Comparison of ENCODE assay signal across 8 cellular contexts in the genomic region with DNA sequence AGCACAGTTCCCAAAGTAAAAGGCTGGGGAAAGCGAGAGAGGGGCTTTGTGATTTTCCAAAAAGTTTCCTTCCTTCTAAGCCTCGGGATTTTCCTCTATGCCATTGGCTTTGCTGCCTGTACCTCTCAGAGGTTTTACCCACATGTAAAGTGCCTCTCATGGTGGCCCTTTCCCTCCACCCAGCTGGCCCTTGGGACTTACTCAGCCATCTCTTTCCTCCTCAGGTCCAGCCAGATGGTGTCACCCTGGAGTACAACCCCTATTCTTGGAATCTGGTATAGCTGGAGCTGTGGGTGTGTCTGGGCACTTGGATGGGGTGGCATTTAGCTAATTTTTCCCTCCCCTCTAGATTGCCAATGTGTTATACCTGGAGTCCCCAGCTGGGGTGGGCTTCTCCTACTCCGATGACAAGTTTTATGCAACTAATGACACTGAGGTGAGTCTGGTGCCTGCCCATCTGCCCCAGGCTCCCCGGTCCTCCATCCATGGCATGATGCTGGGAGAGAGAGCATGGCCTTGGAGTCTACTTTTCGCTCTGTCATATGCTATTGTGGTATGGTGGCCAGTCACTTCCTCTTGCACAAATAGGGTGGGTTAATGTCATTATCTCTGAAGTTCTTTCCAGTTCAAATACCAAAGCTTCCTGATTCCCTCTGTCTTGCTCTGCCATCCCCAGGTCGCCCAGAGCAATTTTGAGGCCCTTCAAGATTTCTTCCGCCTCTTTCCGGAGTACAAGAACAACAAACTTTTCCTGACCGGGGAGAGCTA. TPM values are rescaled to one million over a fixed set of nuclear protein-coding genes. Genes with fewer than 3 reads are reported as not detected.
DNase-seq lines count a peak whose midpoint lies in the region; ATAC-seq and TF ChIP-seq lines count a peak whose summit lies in the region.

No MANE protein-coding gene starts in this region.

- no peak for TF ChIP-seq POLR2A in Peyer's patch (IDR thresholded peaks at IDR 0.05)

- peaks cover 0 to 2% of the 10 kb centered on the region in 2 donors for H3K36me3 Mint-ChIP-seq in activated T-cell treated with anti-CD3 and anti-CD28 coated beads, Interleukin-2, amount 50 U/mL, for 72 hours (ENCODE audit: insufficient read depth in 2 of 2)
- H3K36me3 Mint-ChIP-seq in effector memory CD8-positive, alpha-beta T cell (ENCODE audit: insufficient read depth), result peaks cover 28% of the 10 kb centered on the region
- peaks cover 0 to 17% (median 7%) of the 10 kb centered on the region in 5 donors for H3K36me3 Mint-ChIP-seq in naive thymus-derived CD4-positive, alpha-beta T cell

- CTCF ChIA-PET in naive thymus-derived CD4-positive, alpha-beta T cell (lab: Charles Lee), result interaction anchor here (1.0 to 1.4 kb wide), 5 partner anchors 30 to 93 kb away, joined by 3 to 4 read pairs (median 3); no protein-coding TSS in a partner anchor

- ATAC-seq in activated T-cell treated with anti-CD3 and anti-CD28 coated beads, Interleukin-2, amount 50 U/mL, for 72 hours (replicated peaks in 1 of 2), result no peak
- no peak for ATAC-seq in effector memory CD8-positive, alpha-beta T cell (replicated peaks)
- peak; percentile 23 for ATAC-seq in naive thymus-derived CD4-positive, alpha-beta T cell
- ATAC-seq in HG02970 (IDR thresholded peaks at IDR 0.05; ENCODE audit: low FRiP score, unreplicated experiment), result no peak
- ATAC-seq in sciatic nerve, result no peak

- H3K36me3 ChIP-seq in Peyer's patch, result peaks cover 0 to 42% (median 0%) of the 10 kb centered on the region in 3 donors
- peaks cover 0 to 35% (median 4%) of the 10 kb centered on the region in 3 experiments for H3K36me3 ChIP-seq in naive thymus-derived CD4-positive, alpha-beta T cell (ENCODE audit: control insufficient read depth in 2 of 3, insufficient read depth in 3 of 3, low read length in 3 of 3)

- no peaks in the 10 kb centered on the region for H3K27me3 ChIP-seq in Peyer's patch
- no peaks in the 10 kb centered on the region for H3K27me3 ChIP-seq in naive thymus-derived CD4-positive, alpha-beta T cell (ENCODE audit: control insufficient read depth in 2 of 2, insufficient read depth in 2 of 2, low read length in 2 of 2)

- POLR2A ChIA-PET in naive thymus-derived CD4-positive, alpha-beta T cell (lab: Charles Lee), result interaction anchor here (0.6 to 4.7 kb wide), 13 partner anchors 11 to 472 kb away, joined by 3 to 65 read pairs (median 5); partner anchors contain the start of genes ACOT8, PCIF1, ZNF335 and ZSWIM1

- peak overlapping the region; percentile 94 for H3K4me3 Mint-ChIP-seq in activated T-cell treated with anti-CD3 and anti-CD28 coated beads, Interleukin-2, amount 50 U/mL, for 72 hours
- peak overlapping the region; percentile 92 to 94 for H3K4me3 Mint-ChIP-seq in effector memory CD8-positive, alpha-beta T cell
- H3K4me3 Mint-ChIP-seq in naive thymus-derived CD4-positive, alpha-beta T cell, result peak overlapping the region; percentile 88 to 95 (median 93)

- no peaks in the 10 kb centered on the region for H3K9me3 ChIP-seq in Peyer's patch
- no peaks in the 10 kb centered on the region for H3K9me3 ChIP-seq in naive thymus-derived CD4-positive, alpha-beta T cell (ENCODE audit: control insufficient read depth in 2 of 3, low read length in 3 of 3)

- TF ChIP-seq CTCF in Peyer's patch (IDR thresholded peaks at IDR 0.05), result no peak

- H3K4me1 Mint-ChIP-seq in activated T-cell treated with anti-CD3 and anti-CD28 coated beads, Interleukin-2, amount 50 U/mL, for 72 hours (ENCODE audit: low read depth), result peaks cover 22% of the 10 kb centered on the region
- H3K4me1 Mint-ChIP-seq in effector memory CD8-positive, alpha-beta T cell (ENCODE audit: low read depth in 2 of 2), result peaks cover 18 to 34% of the 10 kb centered on the region in 2 donors
- H3K4me1 Mint-ChIP-seq in naive thymus-derived CD4-positive, alpha-beta T cell, result peaks cover 17 to 37% (median 26%) of the 10 kb centered on the region in 7 donors

- intact Hi-C loops in naive thymus-derived CD4-positive, alpha-beta T cell (cut with micrococcal nuclease), result loop anchor here in 1 of 2 donors (5.0 kb wide), 1 partner anchor 95 kb away; no protein-coding TSS in a partner anchor
- intact Hi-C loops in sciatic nerve (cut with DNase I), result loop anchor here (10.0 kb wide), 1 partner anchor 63 kb away; no protein-coding TSS in a partner anchor

- H3K27me3 Mint-ChIP-seq in activated T-cell treated with anti-CD3 and anti-CD28 coated beads, Interleukin-2, amount 50 U/mL, for 72 hours (ENCODE audit: low read depth), result no peaks in the 10 kb centered on the region
- no peaks in the 10 kb centered on the region for H3K27me3 Mint-ChIP-seq in effector memory CD8-positive, alpha-beta T cell
- no peaks in the 10 kb centered on the region for H3K27me3 Mint-ChIP-seq in naive thymus-derived CD4-positive, alpha-beta T cell

- H3K27ac ChIP-seq in Peyer's patch, result peak overlapping the region in 3 of 4 donors; percentile 83 to 92 (median 84)
- peak overlapping the region; percentile 76 for H3K27ac ChIP-seq in naive thymus-derived CD4-positive, alpha-beta T cell (ENCODE audit: low read depth, low read length)

- peak overlapping the region; percentile 71 to 89 (median 88) for H3K4me3 ChIP-seq in Peyer's patch
- peak overlapping the region; percentile 96 for H3K4me3 ChIP-seq in naive thymus-derived CD4-positive, alpha-beta T cell (ENCODE audit: low read length)

- DNase-seq in activated T-cell treated with anti-CD3 and anti-CD28 coated beads, Interleukin-2, amount 50 U/mL, for 72 hours, result no peak
- DNase-seq in activated T-cell treated with anti-CD3 and anti-CD28 coated beads, Interleukin-2, amount 50 U/mL, for 48 hours, result no peak
- DNase-seq in Peyer's patch (no peak), sciatic nerve (ENCODE audit: low spot score) (no peak), NCI-H2107 treated with DMSO at 0.1 percent for 48 hours (lab: John Stamatoyannopoulos, UW; ENCODE audit: unreplicated experiment) (no peak)
- DNase-seq in effector memory CD8-positive, alpha-beta T cell, result no peak
- DNase-seq in naive thymus-derived CD4-positive, alpha-beta T cell, result no peak

- peak overlapping the region; percentile 30 for H3K27ac Mint-ChIP-seq in activated T-cell treated with anti-CD3 and anti-CD28 coated beads, Interleukin-2, amount 50 U/mL, for 72 hours
- H3K27ac Mint-ChIP-seq in effector memory CD8-positive, alpha-beta T cell, result peak overlapping the region; percentile 79 to 92
- H3K27ac Mint-ChIP-seq in naive thymus-derived CD4-positive, alpha-beta T cell, result peak overlapping the region; percentile 44 to 91 (median 64)

- H3K9me3 Mint-ChIP-seq in activated T-cell treated with anti-CD3 and anti-CD28 coated beads, Interleukin-2, amount 50 U/mL, for 72 hours, result no peaks in the 10 kb centered on the region
- no peaks in the 10 kb centered on the region for H3K9me3 Mint-ChIP-seq in effector memory CD8-positive, alpha-beta T cell
- no peaks in the 10 kb centered on the region for H3K9me3 Mint-ChIP-seq in naive thymus-derived CD4-positive, alpha-beta T cell

- peaks cover 0 to 38% (median 11%) of the 10 kb centered on the region in 4 donors for H3K4me1 ChIP-seq in Peyer's patch
- H3K4me1 ChIP-seq in naive thymus-derived CD4-positive, alpha-beta T cell (ENCODE audit: control insufficient read depth in 2 of 2, insufficient read depth in 2 of 2, low read length in 2 of 2), result peaks cover 22 to 25% of the 10 kb centered on the region in 2 donors

RNA-seq across cellular contexts. Expression of gene CTSA, which starts 1.1 kb away (rescaled TPM):
- total RNA-seq in activated T-cell treated with anti-CD3 and anti-CD28 coated beads, Interleukin-2, amount 50 U/mL, for 72 hours, result 10 to 100 TPM; 37.0 to 59.1 TPM
- total RNA-seq in Peyer's patch (100 to 1,000 TPM in 3 of 4 donors, 10 to 100 TPM in 1; 85.0 to 602 (median 258) TPM), sciatic nerve (87.4 TPM)
- 100 to 1,000 TPM in 1 of 5 experiments, 10 to 100 TPM in 4; 60.5 to 151 (median 65.1) TPM for total RNA-seq in naive thymus-derived CD4-positive, alpha-beta T cell
- 10 to 100 TPM; 59.6 to 74.7 TPM for polyA plus RNA-seq in naive thymus-derived CD4-positive, alpha-beta T cell

RNA-seq across cellular contexts. Expression of gene NEURL2, which starts 1.2 kb away (rescaled TPM):
- total RNA-seq in activated T-cell treated with anti-CD3 and anti-CD28 coated beads, Interleukin-2, amount 50 U/mL, for 72 hours, result 1 to 10 TPM; 2.1 to 3.2 TPM
- total RNA-seq in Peyer's patch, result 10 to 100 TPM in 3 of 4 donors, 1 to 10 TPM in 1; 3.3 to 27.6 (median 23.9) TPM
- total RNA-seq in naive thymus-derived CD4-positive, alpha-beta T cell, result 1 to 10 TPM; 1.2 to 5.3 (median 4.0) TPM
- polyA plus RNA-seq in naive thymus-derived CD4-positive, alpha-beta T cell, result 1 to 10 TPM in 1 of 2 donors, under 1 TPM in 1; 0.69 to 4.0 TPM
- total RNA-seq in sciatic nerve, result 8.9 TPM

RNA-seq across cellular contexts. Expression of gene SPATA25, which starts 4.8 kb away (rescaled TPM):
- under 1 TPM; 0.46 to 0.90 TPM for total RNA-seq in activated T-cell treated with anti-CD3 and anti-CD28 coated beads, Interleukin-2, amount 50 U/mL, for 72 hours
- total RNA-seq in Peyer's patch (10 to 100 TPM in 3 of 4 donors, 1 to 10 TPM in 1; 5.8 to 35.2 (median 19.5) TPM), sciatic nerve (2.8 TPM)
- total RNA-seq in naive thymus-derived CD4-positive, alpha-beta T cell, result 1 to 10 TPM; 1.0 to 3.9 (median 1.2) TPM
- not detected for polyA plus RNA-seq in naive thymus-derived CD4-positive, alpha-beta T cell

RNA-seq across cellular contexts. Expression of gene ZSWIM1, which starts 11.2 kb away (rescaled TPM):
- 10 to 100 TPM; 11.4 to 13.9 TPM for total RNA-seq in activated T-cell treated with anti-CD3 and anti-CD28 coated beads, Interleukin-2, amount 50 U/mL, for 72 hours
- total RNA-seq in Peyer's patch (10 to 100 TPM in 3 of 4 donors, 1 to 10 TPM in 1; 6.6 to 14.5 (median 11.9) TPM), sciatic nerve (8.1 TPM)
- total RNA-seq in naive thymus-derived CD4-positive, alpha-beta T cell, result 10 to 100 TPM in 2 of 5 experiments, 1 to 10 TPM in 3; 8.2 to 16.0 (median 9.8) TPM
- 10 to 100 TPM in 1 of 2 donors, 1 to 10 TPM in 1; 3.2 to 12.5 TPM for polyA plus RNA-seq in naive thymus-derived CD4-positive, alpha-beta T cell

RNA-seq across cellular contexts. Expression of gene PLTP, which starts 19.7 kb away (rescaled TPM):
- total RNA-seq in activated T-cell treated with anti-CD3 and anti-CD28 coated beads, Interleukin-2, amount 50 U/mL, for 72 hours, result 10 to 100 TPM in 1 of 2 donors, 1 to 10 TPM in 1; 8.9 to 18.0 TPM
- total RNA-seq in Peyer's patch, result 10 to 100 TPM; 25.0 to 99.3 (median 35.7) TPM
- under 1 TPM in 4 of 5 experiments, not detected in 1; 0.31 to 0.44 (median 0.37) TPM for total RNA-seq in naive thymus-derived CD4-positive, alpha-beta T cell
- not detected for polyA plus RNA-seq in naive thymus-derived CD4-positive, alpha-beta T cell
- 95.4 TPM for total RNA-seq in sciatic nerve

Comparison
In these comparisons a context has a peak if more than half of its experiments do, and no peak if none do; other contexts are left out.
1. H3K27ac Mint-ChIP-seq: peak in every context shown above with its lines; median percentile 86 in effector memory CD8-positive, alpha-beta T cell; 64 in naive thymus-derived CD4-positive, alpha-beta T cell; 30 in activated T-cell treated with anti-CD3 and anti-CD28 coated beads, Interleukin-2, amount 50 U/mL, for 72 hours.